In genomic region chr6:53903357-53903756, GRCh38 we compare ENCODE assay signal across 34 cellular contexts.
"Had no signal": no experiment of that assay in that cellular context is flagged by ENCODE, and none has a peak within 500 bp of the region (broad histone marks: within the 10 kb centered on the region; RNA-seq: fewer than 3 reads in every experiment).

No MANE protein-coding gene starts in this region.

- H3K9me3 ChIP-seq: MG63 had no signal

- DNase-seq: Karpas-422, Kasumi-1, MG63, MM.1S, MV-4-11, NCI-H1048, NCI-H1092, NCI-H1092 treated with DMSO at 0.1 percent for 48 hours, NCI-H1105, NCI-H1105 treated with DMSO at 0.1 percent for 48 hours, NCI-H1417, NCI-H1417 treated with DMSO at 0.1 percent for 48 hours, NCI-H1436, NCI-H1436 treated with DMSO at 0.1 percent for 48 hours, NCI-H146, NCI-H1694, NCI-H1694 treated with DMSO at 0.1 percent for 48 hours, NCI-H187, NCI-H187 treated with DMSO at 0.1 percent for 48 hours, NCI-H1930, NCI-H2029, NCI-H2029 treated with DMSO at 0.1 percent for 48 hours, NCI-H2081, NCI-H2081 treated with DMSO at 0.1 percent for 48 hours, NCI-H2107, NCI-H2171, NCI-H2171 treated with DMSO at 0.1 percent for 48 hours, NCI-H2227 treated with DMSO at 0.1 percent for 48 hours, NCI-H226, NCI-H345, NCI-H446, NCI-H446 treated with DMSO at 0.1 percent for 48 hours, NCI-H510A, NCI-H510A treated with DMSO at 0.1 percent for 48 hours had no signal

- H3K36me3 ChIP-seq: MG63 had no signal

- H3K4me3 ChIP-seq: MG63 had no signal
